ENCODE assay signal across 1 cellular context in genomic region chr1:93179886-93180722, GRCh38.
TF ChIP-seq lines count a peak whose summit lies in the region.

Gene TMED5, minus strand, starts transcription at chr1:93180413. Its CDS starts 171 bp downstream, at chr1:93180242.

TF ChIP-seq in SK-N-SH, 30 proteins besides CTCF, POLR2A, EP300 and RAD21 (continued from another document):
- peak; percentile 49 for TF ChIP-seq USF1 (IDR thresholded peaks at IDR 0.05; ENCODE audit: borderline replicate concordance, low read depth)
- TF ChIP-seq IRF3 (IDR thresholded peaks at IDR 0.05; ENCODE audit: low read depth, low read length): no peak
- TF ChIP-seq RCOR1 (IDR thresholded peaks at IDR 0.05; ENCODE audit: low read length): peak; percentile 8; the same call in 1 of the 2 replicates
- TF ChIP-seq TEAD4 (IDR thresholded peaks at IDR 0.05; ENCODE audit: borderline replicate concordance, insufficient read depth): no peak
- peak; percentile 50; the same call in 1 of the 2 replicates for TF ChIP-seq TAF1 (IDR thresholded peaks at IDR 0.05; ENCODE audit: borderline replicate concordance, low read depth, low read length)
- no peak for TF ChIP-seq MXI1 (IDR thresholded peaks at IDR 0.05; ENCODE audit: low read depth, low read length)
